ENCODE assay signal across 8 cellular contexts in the genomic region with DNA sequence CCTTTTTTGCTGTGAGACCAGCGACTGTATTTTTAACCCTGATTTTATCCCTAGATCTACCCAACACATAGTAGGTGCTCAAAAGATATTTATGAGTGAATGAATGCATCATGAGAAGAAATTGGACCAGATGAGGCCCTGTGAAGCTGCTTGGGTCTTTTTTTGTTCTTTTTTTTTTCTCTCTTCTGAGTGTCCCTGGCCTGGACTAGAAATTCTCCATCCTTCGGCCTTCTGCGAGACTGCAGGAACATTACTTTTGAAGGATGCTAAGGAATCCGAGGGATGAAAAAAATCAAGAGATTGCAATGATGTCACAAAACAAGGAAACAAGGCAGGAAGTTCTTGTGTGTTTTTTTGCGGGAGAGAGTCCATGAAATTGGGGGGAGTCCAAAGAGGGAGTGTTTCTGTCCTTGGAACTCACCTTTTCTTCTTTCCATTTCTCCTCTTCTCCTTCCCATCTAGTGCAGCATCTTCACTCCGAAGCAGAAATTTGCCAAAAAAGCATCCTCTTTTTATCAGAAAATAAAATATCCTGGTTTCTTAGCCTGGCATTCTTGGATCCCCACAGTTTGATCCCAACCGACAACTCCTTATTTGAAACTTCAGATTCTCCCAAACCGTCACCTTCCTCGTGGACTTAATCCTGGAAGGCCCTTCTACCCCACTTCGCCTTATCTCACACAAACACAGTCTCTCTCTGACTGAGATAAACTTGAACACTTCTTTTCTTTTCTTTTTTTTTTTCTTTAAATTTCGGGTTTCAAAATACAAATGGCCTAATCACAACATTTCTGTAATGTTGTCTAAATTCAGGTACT. TPM values are rescaled to one million over a fixed set of nuclear protein-coding genes. Genes with fewer than 3 reads are reported as not detected.
A peak's percentile ranks its signal among the peaks of the same experiment; 100 is the strongest.
DNase-seq lines count a peak whose midpoint lies in the region; ATAC-seq and TF ChIP-seq lines count a peak whose summit lies in the region.

No MANE protein-coding gene starts in this region.

- H2AFZ ChIP-seq in smooth muscle cell (ENCODE audit: low read depth): peak overlapping the region; percentile 91

- DNase-seq in HL-60 (ENCODE audit: low read depth in 1 of 2, low spot score in 1 of 2): no peak
- no peak for DNase-seq in activated naive CD8-positive, alpha-beta T cell treated with anti-CD3 and anti-CD28 coated beads, Interleukin-2, amount 50 U/mL, for 24 hours
- DNase-seq in iPS DF 6.9 (ENCODE audit: low read depth, low spot score): no peak
- no peak for DNase-seq in smooth muscle cell (lab: John Stamatoyannopoulos, UW; ENCODE audit: unreplicated experiment)

- H3K4me1 ChIP-seq in BLaER1 (peaks cover 49% of the 10 kb centered on the region), iPS DF 6.9 (ENCODE audit: control insufficient read depth, insufficient read depth, low read length) (no peaks in the 10 kb centered on the region), smooth muscle cell (ENCODE audit: low read depth) (peaks cover 15% of the 10 kb centered on the region)

- peaks cover 6% of the 10 kb centered on the region for H3K36me3 Mint-ChIP-seq in activated naive CD8-positive, alpha-beta T cell treated with anti-CD3 and anti-CD28 coated beads, Interleukin-2, amount 50 U/mL, for 24 hours (ENCODE audit: low read depth)

- H3K4me2 ChIP-seq in BLaER1 (peak overlapping the region; percentile 95), smooth muscle cell (peak overlapping the region; percentile 99)

- peak overlapping the region; percentile 92 for H3K9ac ChIP-seq in BLaER1
- H3K9ac ChIP-seq in smooth muscle cell (ENCODE audit: low read depth): peak overlapping the region; percentile 98

- TF ChIP-seq CTCF in HL-60 (IDR thresholded peaks at IDR 0.05; ENCODE audit: insufficient read depth, low read length) (no peak), smooth muscle cell (IDR thresholded peaks at IDR 0.05; ENCODE audit: borderline replicate concordance, insufficient read depth, poor library complexity, severe bottlenecking) (no peak)

- peak overlapping the region; percentile 94 for H3K27ac Mint-ChIP-seq in activated naive CD8-positive, alpha-beta T cell treated with anti-CD3 and anti-CD28 coated beads, Interleukin-2, amount 50 U/mL, for 24 hours

- no peaks in the 10 kb centered on the region for H3F3A ChIP-seq in smooth muscle cell (ENCODE audit: low read depth)

- H3K9me3 ChIP-seq in BLaER1 (no peaks in the 10 kb centered on the region), iPS DF 6.9 (ENCODE audit: control insufficient read depth, insufficient read depth, low read length) (no peaks in the 10 kb centered on the region), smooth muscle cell (replicated peaks; ENCODE audit: low read depth) (no peaks in the 10 kb centered on the region)

- H4K20me1 ChIP-seq in BLaER1: 0 out of 2 replicates have a peak, but pooled peaks cover 11% of the 10 kb centered on the region
- no peaks in the 10 kb centered on the region for H4K20me1 ChIP-seq in smooth muscle cell (ENCODE audit: low read depth)

- no peaks in the 10 kb centered on the region for H3K27me3 ChIP-seq in BLaER1
- H3K27me3 ChIP-seq in HL-60 (ENCODE audit: insufficient read depth, poor library complexity, severe bottlenecking): no peaks in the 10 kb centered on the region
- H3K27me3 ChIP-seq in iPS DF 6.9 (ENCODE audit: control insufficient read depth, insufficient read depth, low read length): no peaks in the 10 kb centered on the region
- no peaks in the 10 kb centered on the region for H3K27me3 ChIP-seq in smooth muscle cell (ENCODE audit: low read depth)

- H3K4me3 Mint-ChIP-seq in activated naive CD8-positive, alpha-beta T cell treated with anti-CD3 and anti-CD28 coated beads, Interleukin-2, amount 50 U/mL, for 24 hours: peak overlapping the region; percentile 88

- H3K36me3 ChIP-seq in BLaER1: 0 out of 2 replicates have a peak, but pooled peaks cover 5% of the 10 kb centered on the region
- H3K36me3 ChIP-seq in iPS DF 6.9 (ENCODE audit: control insufficient read depth, insufficient read depth, low read length): no peaks in the 10 kb centered on the region
- H3K36me3 ChIP-seq in smooth muscle cell (ENCODE audit: low read depth): no peaks in the 10 kb centered on the region

- peaks cover 44% of the 10 kb centered on the region for H3K4me1 Mint-ChIP-seq in activated naive CD8-positive, alpha-beta T cell treated with anti-CD3 and anti-CD28 coated beads, Interleukin-2, amount 50 U/mL, for 24 hours

- WGBS in iPS DF 6.9 (ENCODE audit: insufficient coverage, insufficient read length): no CpG with 5 or more reads among the region's 11 CpGs
- 63% methylated on average over 11 of the region's 11 CpGs for WGBS in smooth muscle cell (ENCODE audit: low lambda C conversion rate)

- peak overlapping the region; percentile 92 for H3K27ac ChIP-seq in BLaER1
- peak overlapping the region; percentile 92 for H3K27ac ChIP-seq in HL-60 (replicated peaks)
- H3K27ac ChIP-seq in iPS DF 6.9 (ENCODE audit: low read length): no peak overlapping the region
- peak overlapping the region; percentile 89 for H3K27ac ChIP-seq in smooth muscle cell (ENCODE audit: low read depth)

- peaks cover 26% of the 10 kb centered on the region for H3K79me2 ChIP-seq in smooth muscle cell (ENCODE audit: low read depth)

- no peaks in the 10 kb centered on the region for H3K27me3 Mint-ChIP-seq in activated naive CD8-positive, alpha-beta T cell treated with anti-CD3 and anti-CD28 coated beads, Interleukin-2, amount 50 U/mL, for 24 hours

- ATAC-seq in activated naive CD8-positive, alpha-beta T cell treated with anti-CD3 and anti-CD28 coated beads, Interleukin-2, amount 50 U/mL, for 24 hours: no peak
- ATAC-seq in GM18505 (IDR thresholded peaks at IDR 0.05; ENCODE audit: unreplicated experiment): no peak
- ATAC-seq in GM21367 (IDR thresholded peaks at IDR 0.05; ENCODE audit: unreplicated experiment): no peak
- no peak for ATAC-seq in HG03139 (IDR thresholded peaks at IDR 0.05; ENCODE audit: unreplicated experiment)

- no peaks in the 10 kb centered on the region for H3K9me3 Mint-ChIP-seq in activated naive CD8-positive, alpha-beta T cell treated with anti-CD3 and anti-CD28 coated beads, Interleukin-2, amount 50 U/mL, for 24 hours

- no peak for TF ChIP-seq POLR2A in GM18505 (IDR thresholded peaks at IDR 0.05; ENCODE audit: borderline replicate concordance, extremely low read depth, insufficient read depth, insufficient read length)

- H3K4me3 ChIP-seq in BLaER1: peak overlapping the region; percentile 85
- H3K4me3 ChIP-seq in HL-60 (replicated peaks; ENCODE audit: insufficient read depth, low read length): peak overlapping the region; percentile 98
- peak overlapping the region; percentile 76; the same call in 1 of the 2 replicates for H3K4me3 ChIP-seq in iPS DF 6.9 (ENCODE audit: low read length)
- H3K4me3 ChIP-seq in smooth muscle cell: peak overlapping the region; percentile 99

RNA-seq across cellular contexts. Expression of a gene that starts 0.7 kb away (rescaled TPM):
- total RNA-seq in smooth muscle cell: 55.9 and 68.7 TPM in 2 replicates
- 72.1 and 73.7 TPM in 2 replicates for polyA plus RNA-seq in smooth muscle cell

RNA-seq across cellular contexts. Expression of a gene that starts 18.8 kb away (rescaled TPM):
- total RNA-seq in smooth muscle cell: not detected in 2 replicates
- not detected in 2 replicates for polyA plus RNA-seq in smooth muscle cell

RNA-seq across cellular contexts. Expression of a gene that starts 26.0 kb away (rescaled TPM):
- total RNA-seq in smooth muscle cell: 0.40 TPM in 1 of 2 replicates, not detected in the other
- polyA plus RNA-seq in smooth muscle cell: 5.1 and 10.6 TPM in 2 replicates

RNA-seq across cellular contexts. Expression of a gene that starts 37.0 kb away (rescaled TPM):
- total RNA-seq in smooth muscle cell: 67.2 and 73.0 TPM in 2 replicates
- polyA plus RNA-seq in smooth muscle cell: 203 and 213 TPM in 2 replicates

RNA-seq across cellular contexts. Expression of a gene that starts 49.6 kb away (rescaled TPM):
- total RNA-seq in smooth muscle cell: 5.8 and 7.0 TPM in 2 replicates
- polyA plus RNA-seq in smooth muscle cell: 19.6 and 24.6 TPM in 2 replicates
